8 cellular contexts compared by ENCODE assay signal in the genomic region with DNA sequence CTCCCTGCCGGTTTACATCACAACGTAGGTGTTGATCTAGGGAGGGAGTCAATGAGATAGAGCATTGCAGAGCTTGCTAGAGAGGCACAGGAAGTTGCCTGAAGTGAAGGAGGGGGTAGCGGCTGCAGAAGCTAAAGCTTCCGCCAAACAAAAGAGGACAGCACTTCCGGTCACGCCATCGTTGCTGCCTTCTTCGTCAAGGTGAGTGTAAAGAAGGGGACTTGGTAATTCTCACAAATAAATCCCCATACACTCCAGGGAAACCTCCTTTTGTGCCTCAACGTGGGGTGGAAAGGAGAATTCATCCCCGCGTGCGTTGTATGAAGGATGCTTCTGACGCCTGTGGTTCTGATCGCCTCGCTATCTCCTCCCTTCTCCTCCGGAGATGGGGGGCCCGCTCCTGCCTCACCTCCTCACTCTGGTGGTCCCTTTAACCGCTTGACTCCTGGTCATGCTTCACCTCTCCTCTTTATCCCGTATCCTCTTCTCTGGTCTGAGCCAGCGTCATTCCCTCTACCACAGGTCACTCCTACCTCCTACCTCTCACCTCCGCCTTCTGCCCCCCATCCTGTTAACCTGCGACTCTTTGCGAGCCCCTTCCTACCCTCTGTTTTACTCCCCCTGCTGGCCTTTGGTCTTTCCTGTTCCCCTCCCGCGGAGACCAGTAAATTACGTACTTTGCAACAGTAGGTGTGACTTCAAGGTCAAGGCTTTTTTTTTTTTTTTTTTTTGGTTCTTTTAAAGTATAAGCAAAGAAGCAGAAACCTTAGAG. TPM values are rescaled to one million over a fixed set of nuclear protein-coding genes. Genes with fewer than 3 reads are reported as not detected.
DNase-seq lines count a peak whose midpoint lies in the region; ATAC-seq and TF ChIP-seq lines count a peak whose summit lies in the region.

No MANE protein-coding gene starts in this region.

- peak; percentile 62 for DNase-seq in DND-41
- DNase-seq in Karpas-422, result peak; percentile 91
- DNase-seq in amniotic epithelial cell (ENCODE audit: low read depth), result peak; percentile 74
- DNase-seq in hepatocyte (ENCODE audit: low spot score), result peak; percentile 71
- DNase-seq in retina, result peak; percentile 70
- no peak for DNase-seq in RPMI8226

- peaks cover 23% of the 10 kb centered on the region; the same call in 1 of the 2 replicates for H3F3A ChIP-seq in SU-DHL-6 (ENCODE audit: insufficient read depth)

- H3K36me3 ChIP-seq in DND-41 (ENCODE audit: insufficient read depth, low read length), result no peaks in the 10 kb centered on the region
- H3K36me3 ChIP-seq in Karpas-422 (ENCODE audit: insufficient read depth, low read length), result peaks cover 5% of the 10 kb centered on the region; the same call in 1 of the 2 replicates
- H3K36me3 ChIP-seq in SU-DHL-6 (ENCODE audit: low read length), result peaks cover 3% of the 10 kb centered on the region; the same call in 1 of the 2 replicates
- no peaks in the 10 kb centered on the region for H3K36me3 ChIP-seq in hepatocyte (replicated peaks; ENCODE audit: insufficient read depth, low read depth)

- H3K4me2 ChIP-seq in DND-41 (ENCODE audit: insufficient read depth, low read length) (peak overlapping the region; percentile 76), Karpas-422 (ENCODE audit: low read depth, low read length, poor library complexity, severe bottlenecking) (peak overlapping the region; percentile 72), SU-DHL-6 (ENCODE audit: low read depth, low read length, poor library complexity, severe bottlenecking) (peak overlapping the region; percentile 87), hepatocyte (peak overlapping the region; percentile 64)

- H3K4me3 ChIP-seq in DND-41 (ENCODE audit: low read depth in 1 of 2, low read length in 2 of 2), result peak overlapping the region; percentile 24 to 75; a peak in 3 of 4 replicates
- H3K4me3 ChIP-seq in Karpas-422 (ENCODE audit: low read length), result peak overlapping the region; percentile 79
- H3K4me3 ChIP-seq in SU-DHL-6 (ENCODE audit: insufficient read depth, low read length, poor library complexity, severe bottlenecking), result peak overlapping the region; percentile 73
- peak overlapping the region; percentile 26 for H3K4me3 ChIP-seq in hepatocyte

- no peaks in the 10 kb centered on the region for H3K9me2 ChIP-seq in Karpas-422 (replicated peaks; ENCODE audit: insufficient read depth, low read length)
- H3K9me2 ChIP-seq in SU-DHL-6 (replicated peaks; ENCODE audit: insufficient read depth, low read length), result no peaks in the 10 kb centered on the region
- no peaks in the 10 kb centered on the region for H3K9me2 ChIP-seq in hepatocyte (replicated peaks; ENCODE audit: insufficient read depth)

- H3K27me3 ChIP-seq in DND-41 (ENCODE audit: insufficient read depth, low read length, poor library complexity) (no peaks in the 10 kb centered on the region), Karpas-422 (ENCODE audit: low read length) (no peaks in the 10 kb centered on the region), SU-DHL-6 (ENCODE audit: low read length) (no peaks in the 10 kb centered on the region), hepatocyte (no peaks in the 10 kb centered on the region)

- no peaks in the 10 kb centered on the region for H3K9me3 ChIP-seq in DND-41 (ENCODE audit: insufficient read depth, low read length, severe bottlenecking)
- H3K9me3 ChIP-seq in Karpas-422 (ENCODE audit: low read length), result no peaks in the 10 kb centered on the region
- no peaks in the 10 kb centered on the region for H3K9me3 ChIP-seq in SU-DHL-6 (ENCODE audit: insufficient read depth, low read length)
- no peaks in the 10 kb centered on the region for H3K9me3 ChIP-seq in hepatocyte (ENCODE audit: low read depth)

- H3K4me1 ChIP-seq in DND-41 (ENCODE audit: insufficient read depth, low read length) (peaks cover 17% of the 10 kb centered on the region; the same call in 1 of the 2 replicates), Karpas-422 (ENCODE audit: low read length) (peaks cover 21% of the 10 kb centered on the region), hepatocyte (ENCODE audit: insufficient read depth) (no peaks in the 10 kb centered on the region)

- ATAC-seq in DND-41 (ENCODE audit: insufficient read depth, low read depth), result peak; percentile 91
- ATAC-seq in GM21619 (IDR thresholded peaks at IDR 0.05; ENCODE audit: unreplicated experiment), result peak; percentile 93

- H3K9ac ChIP-seq in DND-41 (ENCODE audit: low read depth, low read length) (peak overlapping the region; percentile 53), Karpas-422 (ENCODE audit: low read length) (peak overlapping the region; percentile 75), SU-DHL-6 (ENCODE audit: low read length) (peak overlapping the region; percentile 80)

- H2AFZ ChIP-seq in DND-41 (ENCODE audit: low read depth, low read length) (peak overlapping the region; percentile 83), Karpas-422 (ENCODE audit: low read length) (peak overlapping the region; percentile 40; the same call in 1 of the 2 replicates), SU-DHL-6 (ENCODE audit: low read depth, low read length, severe bottlenecking) (peak overlapping the region; percentile 16), hepatocyte (peak overlapping the region; percentile 63)

- H3K79me2 ChIP-seq in DND-41 (ENCODE audit: insufficient read depth, low read length), result no peaks in the 10 kb centered on the region
- peaks cover 43% of the 10 kb centered on the region for H3K79me2 ChIP-seq in Karpas-422 (ENCODE audit: low read length)
- H3K79me2 ChIP-seq in SU-DHL-6 (ENCODE audit: insufficient read depth, low read length), result peaks cover 43% of the 10 kb centered on the region
- H3K79me2 ChIP-seq in hepatocyte, result peaks cover 38% of the 10 kb centered on the region

- H4K20me1 ChIP-seq in DND-41 (ENCODE audit: insufficient read depth, low read length) (no peaks in the 10 kb centered on the region), Karpas-422 (ENCODE audit: insufficient read depth, low read depth, low read length) (no peaks in the 10 kb centered on the region), SU-DHL-6 (ENCODE audit: low read depth, low read length) (no peaks in the 10 kb centered on the region), hepatocyte (ENCODE audit: insufficient read depth, poor library complexity, severe bottlenecking) (no peaks in the 10 kb centered on the region)

- TF ChIP-seq CTCF in DND-41 (IDR thresholded peaks at IDR 0.05; ENCODE audit: borderline replicate concordance, extremely low read depth, low read length, poor library complexity, severe bottlenecking) (peak; percentile 54), SU-DHL-6 (IDR thresholded peaks at IDR 0.05; ENCODE audit: insufficient read depth, low read length, poor library complexity, severe bottlenecking) (peak; percentile 40), hepatocyte (IDR thresholded peaks at IDR 0.05; ENCODE audit: poor library complexity) (peak; percentile 22)

- WGBS in hepatocyte (ENCODE audit: low lambda C conversion rate, missing lambda C conversion rate), result 31% methylated on average over 26 of the region's 26 CpGs

- H3K27ac ChIP-seq in DND-41 (ENCODE audit: low read length), result peak overlapping the region; percentile 72
- H3K27ac ChIP-seq in Karpas-422 (ENCODE audit: low read length), result peak overlapping the region; percentile 69
- H3K27ac ChIP-seq in SU-DHL-6 (ENCODE audit: low read depth, low read length), result peak overlapping the region; percentile 75
- H3K27ac ChIP-seq in hepatocyte, result peak overlapping the region; percentile 92

RNA-seq across cellular contexts. Expression of a gene that starts 59.9 kb away (rescaled TPM):
- 9.2 and 15.9 TPM in 2 replicates for total RNA-seq in Karpas-422 (2014; rRNA removed; shearing (Covaris generic); ENCODE audit: low replicate concordance)
- total RNA-seq in hepatocyte, result 14.3 and 16.1 TPM in 2 replicates
- polyA plus RNA-seq in hepatocyte, result 11.9 and 15.8 TPM in 2 replicates

Comparison
In these comparisons a context has a peak if more than half of its experiments do, and no peak if none do; other contexts are left out.
1. H2AFZ ChIP-seq: peak in every context shown above with its lines; median percentile 83 in DND-41; 63 in hepatocyte; 40 in Karpas-422; 16 in SU-DHL-6.
2. H3K4me3 ChIP-seq: peak in every context shown above with its lines; median percentile 79 in Karpas-422; 73 in SU-DHL-6; 50 in DND-41; 26 in hepatocyte.